ENCODE assay signal across 5 cellular contexts in the genomic region with DNA sequence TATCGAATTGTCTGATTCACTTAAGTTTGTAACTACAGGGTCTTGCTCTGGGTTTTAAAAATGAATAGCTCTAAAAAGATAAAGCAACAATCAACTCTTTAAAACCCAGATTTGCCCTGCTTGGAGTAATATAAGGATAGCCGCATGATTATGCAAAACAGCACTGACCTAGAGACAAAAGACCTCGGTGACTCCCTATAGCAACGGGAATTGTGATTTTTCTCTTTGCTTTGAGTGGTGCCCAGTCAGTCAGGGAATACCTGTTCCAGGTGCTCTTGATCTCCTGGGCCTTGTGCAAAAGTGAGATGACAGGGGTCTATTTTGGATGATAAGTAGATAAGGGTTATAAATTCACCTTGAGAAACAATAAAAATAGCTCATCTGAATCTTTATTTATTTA.
"Had no signal": no experiment of that assay in that cellular context is flagged by ENCODE, and none has a peak within 500 bp of the region (broad histone marks: within the 10 kb centered on the region; RNA-seq: fewer than 3 reads in every experiment).

No MANE protein-coding gene starts in this region.

- H3K4me3 ChIP-seq: K562 had no signal

- DNase-seq: GOT3, H9, HCEC 1CT, IMR-90 had no signal
